In the genomic region with DNA sequence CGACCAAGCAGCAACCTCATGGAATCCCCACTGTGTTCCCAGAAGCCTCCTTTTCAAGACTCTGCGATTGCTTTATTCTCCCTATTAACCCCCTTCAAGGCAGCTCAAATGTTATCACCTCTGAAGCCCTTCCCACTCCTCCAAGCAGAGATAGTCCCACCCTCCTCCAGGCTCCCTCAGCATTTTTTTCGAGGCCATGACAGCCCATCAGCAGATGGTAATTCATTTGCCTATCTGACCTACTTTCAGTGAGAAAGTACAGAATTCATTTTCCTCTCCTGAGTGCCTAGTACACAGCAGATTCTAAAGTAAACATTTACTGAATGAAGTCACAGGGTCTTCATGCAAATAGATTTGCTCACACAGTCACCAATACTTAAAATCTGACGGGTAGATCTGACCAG, we compare ENCODE assay signal across 8 cellular contexts. TPM values are rescaled to one million over a fixed set of nuclear protein-coding genes. Genes with fewer than 3 reads are reported as not detected.
DNase-seq lines count a peak whose midpoint lies in the region; ATAC-seq and TF ChIP-seq lines count a peak whose summit lies in the region.

No MANE protein-coding gene starts in this region.

- H2BK15ac ChIP-seq in mesenchymal stem cell (ENCODE audit: low read depth, poor library complexity, severe bottlenecking): no peak overlapping the region

- H3K27ac ChIP-seq in CD8-positive, alpha-beta memory T cell (ENCODE audit: low read depth, low read length): no peak overlapping the region
- H3K27ac ChIP-seq in mesenchymal stem cell (ENCODE audit: low read length, poor library complexity, severe bottlenecking) (no peak overlapping the region), foreskin keratinocyte (no peak overlapping the region)

- peaks cover 0 to 1% (median under 1%) of the 10 kb centered on the region in 5 donors for H3K9me3 Mint-ChIP-seq in CD8-positive, alpha-beta memory T cell

- H4K8ac ChIP-seq in mesenchymal stem cell (ENCODE audit: low read length): peak overlapping the region; percentile 24

- H3K4me1 Mint-ChIP-seq in CD8-positive, alpha-beta memory T cell: peaks cover 76 to 95% (median 94%) of the 10 kb centered on the region in 3 donors

- no peak overlapping the region for H2BK12ac ChIP-seq in mesenchymal stem cell (ENCODE audit: low read length in 2 of 2)

- H2AK5ac ChIP-seq in mesenchymal stem cell (ENCODE audit: low read length, severe bottlenecking): no peak overlapping the region

- H3K4me3 ChIP-seq in CD8-positive, alpha-beta memory T cell (ENCODE audit: low read length): no peak overlapping the region
- no peak overlapping the region for H3K4me3 ChIP-seq in cardiac fibroblast (replicated peaks in 1 of 2; ENCODE audit: low read depth in 2 of 2, low read length in 2 of 2)
- H3K4me3 ChIP-seq in mesenchymal stem cell (ENCODE audit: insufficient read depth in 1 of 2, low read depth in 1 of 2, low read length in 2 of 2): no peak overlapping the region

- peak; percentile 58 for ATAC-seq in HG03432 (IDR thresholded peaks at IDR 0.05; ENCODE audit: unreplicated experiment)
- ATAC-seq in HG02973 (IDR thresholded peaks at IDR 0.05; ENCODE audit: unreplicated experiment): no peak
- ATAC-seq in foreskin keratinocyte: no peak

- H3K36me3 ChIP-seq in CD8-positive, alpha-beta memory T cell (ENCODE audit: insufficient read depth, low read length): no peaks in the 10 kb centered on the region
- H3K36me3 ChIP-seq in mesenchymal stem cell (ENCODE audit: control insufficient read depth in 1 of 2, insufficient read depth in 2 of 2, low read depth in 1 of 2, low read length in 2 of 2): peaks cover 11 to 46% of the 10 kb centered on the region in 2 experiments

- H3K9me3 ChIP-seq in CD8-positive, alpha-beta memory T cell (ENCODE audit: low read length): no peaks in the 10 kb centered on the region
- peaks cover under 1% of the 10 kb centered on the region for H3K9me3 ChIP-seq in mesenchymal stem cell (ENCODE audit: control insufficient read depth, low read length)

- peaks cover 45% of the 10 kb centered on the region for H3K4me1 ChIP-seq in CD8-positive, alpha-beta memory T cell (ENCODE audit: insufficient read depth, low read length)
- H3K4me1 ChIP-seq in mesenchymal stem cell (ENCODE audit: control insufficient read depth, insufficient read depth, low read depth, low read length): peaks cover 1% of the 10 kb centered on the region
- no peaks in the 10 kb centered on the region for H3K4me1 ChIP-seq in foreskin keratinocyte

- no peak overlapping the region for H3K4ac ChIP-seq in mesenchymal stem cell (ENCODE audit: low read depth in 1 of 2, low read length in 2 of 2)

- peak overlapping the region in 5 of 7 donors; percentile 4 to 61 (median 25) for H3K4me3 Mint-ChIP-seq in CD8-positive, alpha-beta memory T cell

- 3% methylated on average over 4 of the region's 4 CpGs for WGBS in mesenchymal stem cell

- H3K79me1 ChIP-seq in mesenchymal stem cell (replicated peaks; ENCODE audit: low read length, poor library complexity, severe bottlenecking): peaks cover 32% of the 10 kb centered on the region

- no peak for DNase-seq in CD8-positive, alpha-beta memory T cell
- DNase-seq in cardiac fibroblast (ENCODE audit: low read depth in 2 of 2) (peak; percentile 30 to 52), mesenchymal stem cell (peak; percentile 63), A172 (ENCODE audit: low spot score) (no peak), foreskin keratinocyte (no peak), NOMO-1 (lab: John Stamatoyannopoulos, UW; ENCODE audit: unreplicated experiment in 2 of 2) (no peak)

- H3K36me3 Mint-ChIP-seq in CD8-positive, alpha-beta memory T cell: peaks cover 10 to 60% (median 19%) of the 10 kb centered on the region in 3 donors

- H3K23ac ChIP-seq in mesenchymal stem cell (ENCODE audit: low read length in 2 of 2): no peak overlapping the region

- no peak overlapping the region for H3K4me2 ChIP-seq in mesenchymal stem cell (ENCODE audit: low read length, poor library complexity, severe bottlenecking)

- no peak overlapping the region for H2BK120ac ChIP-seq in mesenchymal stem cell (ENCODE audit: low read depth, low read length)

- no peaks in the 10 kb centered on the region for H3K27me3 ChIP-seq in CD8-positive, alpha-beta memory T cell (ENCODE audit: insufficient read depth, low read length, poor library complexity, severe bottlenecking)
- H3K27me3 ChIP-seq in mesenchymal stem cell (ENCODE audit: control insufficient read depth in 1 of 2, insufficient read depth in 1 of 2, low read length in 2 of 2): no peaks in the 10 kb centered on the region
- no peaks in the 10 kb centered on the region for H3K27me3 ChIP-seq in foreskin keratinocyte

- no peak overlapping the region for H4K91ac ChIP-seq in mesenchymal stem cell (ENCODE audit: low read length)

- CTCF ChIA-PET in CD8-positive, alpha-beta memory T cell (lab: Charles Lee): interaction anchor here (0.9 kb wide), 1 partner anchor 10 kb away, joined by 4 read pairs; no protein-coding TSS in a partner anchor

- no peaks in the 10 kb centered on the region for H3K27me3 Mint-ChIP-seq in CD8-positive, alpha-beta memory T cell

- TF ChIP-seq CTCF in cardiac fibroblast (IDR thresholded peaks at IDR 0.05; ENCODE audit: low read depth, low read length) (no peak), foreskin keratinocyte (conservative IDR thresholded peaks at IDR 0.05) (no peak)

- peak overlapping the region; percentile 6 to 80 (median 50) for H3K27ac Mint-ChIP-seq in CD8-positive, alpha-beta memory T cell

- no peak overlapping the region for H2AFZ ChIP-seq in mesenchymal stem cell (ENCODE audit: low read depth, low read length)

- H2BK5ac ChIP-seq in mesenchymal stem cell (ENCODE audit: low read depth, low read length, poor library complexity, severe bottlenecking): no peak overlapping the region

- H3K14ac ChIP-seq in mesenchymal stem cell (ENCODE audit: low read length in 2 of 2): no peak overlapping the region

- H3K18ac ChIP-seq in mesenchymal stem cell (ENCODE audit: low read depth in 1 of 2, low read length in 2 of 2): no peak overlapping the region

- H3K9ac ChIP-seq in mesenchymal stem cell (ENCODE audit: low read length): no peak overlapping the region

- POLR2A ChIA-PET in CD8-positive, alpha-beta memory T cell (lab: Charles Lee): interaction anchor here (1.3 kb wide), 1 partner anchor 155 kb away, joined by 3 read pairs; no protein-coding TSS in a partner anchor

RNA-seq across cellular contexts. Expression of a gene that starts 47.8 kb away (rescaled TPM):
- total RNA-seq in CD8-positive, alpha-beta memory T cell: 10 to 100 TPM; 31.3 to 34.1 TPM
- polyA plus RNA-seq in CD8-positive, alpha-beta memory T cell: 121 TPM
- polyA plus RNA-seq in mesenchymal stem cell (2013, experiment 1 of 2): 35.5 TPM
- 34.4 TPM for polyA plus RNA-seq in mesenchymal stem cell (2013, experiment 2 of 2)
- 19.6 and 22.7 TPM in 2 replicates for total RNA-seq in A172 (2014; rRNA removed; shearing (Covaris generic))
- 22.5 and 24.3 TPM in 2 replicates for total RNA-seq in foreskin keratinocyte
- polyA plus RNA-seq in foreskin keratinocyte: 8.9 and 11.3 TPM in 2 replicates

Comparison
In these comparisons a context has a peak if more than half of its experiments do, and no peak if none do; other contexts are left out.
1. DNase-seq: peak in cardiac fibroblast (2 of 2) and mesenchymal stem cell (single experiment); none in CD8-positive, alpha-beta memory T cell (0 of 5), A172 (single experiment), foreskin keratinocyte (0 of 2) and NOMO-1 (0 of 2).